Comparison of ENCODE assay signal across 18 cellular contexts in genomic region chr6:81985191-81985590, GRCh38.
"Had no signal": no experiment of that assay in that cellular context is flagged by ENCODE, and none has a peak within 500 bp of the region (broad histone marks: within the 10 kb centered on the region; RNA-seq: fewer than 3 reads in every experiment).

No MANE protein-coding gene starts in this region.

- H3K4me3 Mint-ChIP-seq: activated CD4-positive, alpha-beta memory T cell treated with anti-CD3 and anti-CD28 coated beads, Interleukin-2, amount 10 ng/mL, durations not matched to agents 7 days and 5 days; activated naive CD8-positive, alpha-beta T cell treated with anti-CD3 and anti-CD28 coated beads, Interleukin-2, amount 10 ng/mL, durations not matched to agents 7 days and 5 days; nephron progenitor cell had no signal

- ATAC-seq: heart left ventricle; sciatic nerve; stimulated activated naive CD8-positive, alpha-beta T cell treated with anti-CD3 and anti-CD28 coated beads, Interleukin-15, Interleukin-2, amounts not matched to agents 100 U/mL and 50 U/mL, for 24 hours had no signal

- H3K4me1 Mint-ChIP-seq: activated CD4-positive, alpha-beta memory T cell treated with anti-CD3 and anti-CD28 coated beads, Interleukin-2, amount 10 ng/mL, durations not matched to agents 7 days and 5 days; activated naive CD8-positive, alpha-beta T cell treated with anti-CD3 and anti-CD28 coated beads, Interleukin-2, amount 10 ng/mL, durations not matched to agents 7 days and 5 days; nephron progenitor cell had no signal

- H3K4me1 ChIP-seq: left ventricle myocardium inferior, upper lobe of left lung had no signal

- DNase-seq: activated CD4-positive, alpha-beta memory T cell treated with anti-CD3 and anti-CD28 coated beads, Interleukin-2, amount 10 ng/mL, durations not matched to agents 7 days and 5 days; activated naive CD8-positive, alpha-beta T cell treated with anti-CD3 and anti-CD28 coated beads, Interleukin-2, amount 10 ng/mL, durations not matched to agents 7 days and 5 days; activated T-cell treated with anti-CD3 and anti-CD28 coated beads, Interleukin-2, amount 50 U/mL, for 48 hours; aorta; foreskin melanocyte; heart left ventricle; islet precursor cell; left ventricle myocardium inferior; mesenchymal stem cell; nephron progenitor cell; stimulated activated CD4-positive, alpha-beta T cell treated with anti-CD3 and anti-CD28 coated beads, Interleukin-12 subunit alpha, Interleukin-12 subunit beta, amount 100 ng/mL, for 4 hours; stimulated activated CD4-positive, alpha-beta T cell treated with anti-CD3 and anti-CD28 coated beads, Interleukin-2, amount 100 ng/mL, for 48 hours; stimulated activated CD8-positive, alpha-beta memory T cell treated with anti-CD3 and anti-CD28 coated beads, Interleukin-4, amount 100 ng/mL, for 48 hours; stimulated activated naive CD8-positive, alpha-beta T cell treated with anti-CD3 and anti-CD28 coated beads, Interleukin-15, Interleukin-2, amounts not matched to agents 100 U/mL and 50 U/mL, for 24 hours; upper lobe of left lung had no signal

- H3K9me3 ChIP-seq: esophagus muscularis mucosa, suprapubic skin, upper lobe of left lung had no signal

- H3K27me3 Mint-ChIP-seq: activated CD4-positive, alpha-beta memory T cell treated with anti-CD3 and anti-CD28 coated beads, Interleukin-2, amount 10 ng/mL, durations not matched to agents 7 days and 5 days had no signal

- H3K36me3 Mint-ChIP-seq: activated naive CD8-positive, alpha-beta T cell treated with anti-CD3 and anti-CD28 coated beads, Interleukin-2, amount 10 ng/mL, durations not matched to agents 7 days and 5 days had no signal

- H3K27ac Mint-ChIP-seq: activated CD4-positive, alpha-beta memory T cell treated with anti-CD3 and anti-CD28 coated beads, Interleukin-2, amount 10 ng/mL, durations not matched to agents 7 days and 5 days; activated naive CD8-positive, alpha-beta T cell treated with anti-CD3 and anti-CD28 coated beads, Interleukin-2, amount 10 ng/mL, durations not matched to agents 7 days and 5 days; nephron progenitor cell had no signal

- H3K4me3 ChIP-seq: esophagus muscularis mucosa, heart left ventricle, left ventricle myocardium inferior, suprapubic skin, upper lobe of left lung had no signal

- H3K36me3 ChIP-seq: esophagus muscularis mucosa, heart left ventricle, left ventricle myocardium inferior, suprapubic skin, upper lobe of left lung had no signal

- H3K27me3 ChIP-seq: esophagus muscularis mucosa, heart left ventricle, suprapubic skin, upper lobe of left lung had no signal

- H3K27ac ChIP-seq: esophagus muscularis mucosa, heart left ventricle, left ventricle myocardium inferior, suprapubic skin, upper lobe of left lung had no signal

- H3K9me3 Mint-ChIP-seq: activated CD4-positive, alpha-beta memory T cell treated with anti-CD3 and anti-CD28 coated beads, Interleukin-2, amount 10 ng/mL, durations not matched to agents 7 days and 5 days had no signal
